In genomic region chr5:118791986-118792734, GRCh38 we compare ENCODE assay signal across 8 cellular contexts.
DNase-seq lines count a peak whose midpoint lies in the region; ATAC-seq and TF ChIP-seq lines count a peak whose summit lies in the region.

No MANE protein-coding gene starts in this region.

- DNase-seq in BE2C (peak; percentile 28), NB4 (ENCODE audit: low read depth) (peak; percentile 68), epithelial cell of proximal tubule (ENCODE audit: low read depth) (peak; percentile 32)
- no peak for DNase-seq in effector CD8-positive, alpha-beta T cell (lab: John Stamatoyannopoulos, UW)

- no peaks in the 10 kb centered on the region for H3K27me3 ChIP-seq in BE2C
- H3K27me3 ChIP-seq in SU-DHL-6 (ENCODE audit: low read length): no peaks in the 10 kb centered on the region
- no peaks in the 10 kb centered on the region for H3K27me3 ChIP-seq in muscle layer of colon (ENCODE audit: control insufficient read depth in 1 of 2, insufficient read depth in 2 of 2, low read length in 2 of 2)

- no peaks in the 10 kb centered on the region for H3K9me3 ChIP-seq in BE2C
- no peaks in the 10 kb centered on the region for H3K9me3 ChIP-seq in SU-DHL-6 (ENCODE audit: insufficient read depth, low read length)
- H3K9me3 ChIP-seq in muscle layer of colon (ENCODE audit: low read length): no peaks in the 10 kb centered on the region

- no peaks in the 10 kb centered on the region for H3K79me2 ChIP-seq in SU-DHL-6 (ENCODE audit: insufficient read depth, low read length)

- no peak overlapping the region for H3K4me3 ChIP-seq in BE2C (ENCODE audit: low read depth, low read length)
- H3K4me3 ChIP-seq in NB4 (ENCODE audit: low read depth, low read length): no peak overlapping the region
- no peak overlapping the region for H3K4me3 ChIP-seq in SU-DHL-6 (ENCODE audit: insufficient read depth, low read length, poor library complexity, severe bottlenecking)
- peak overlapping the region; percentile 29 for H3K4me3 ChIP-seq in epithelial cell of proximal tubule (ENCODE audit: low read depth, low read length)
- H3K4me3 ChIP-seq in muscle layer of colon (ENCODE audit: low read depth in 1 of 2, low read length in 2 of 2): peak overlapping the region; percentile 10 to 46

- H2AFZ ChIP-seq in SU-DHL-6 (ENCODE audit: low read depth, low read length, severe bottlenecking): no peak overlapping the region

- H4K20me1 ChIP-seq in SU-DHL-6 (ENCODE audit: low read depth, low read length): no peaks in the 10 kb centered on the region

- H3K9ac ChIP-seq in SU-DHL-6 (ENCODE audit: low read length) (no peak overlapping the region), muscle layer of colon (ENCODE audit: low read length) (no peak overlapping the region)

- no peak overlapping the region for H3K4me2 ChIP-seq in SU-DHL-6 (ENCODE audit: low read depth, low read length, poor library complexity, severe bottlenecking)

- peaks cover 9% of the 10 kb centered on the region; the same call in 1 of the 2 replicates for H3K4me1 ChIP-seq in BE2C
- peaks cover 13% of the 10 kb centered on the region for H3K4me1 ChIP-seq in muscle layer of colon (ENCODE audit: insufficient read depth, low read length)

- TF ChIP-seq POLR2A in NB4 (IDR thresholded peaks at IDR 0.05; ENCODE audit: extremely low read depth, insufficient read length): no peak

- H3K36me3 ChIP-seq in BE2C (no peaks in the 10 kb centered on the region), SU-DHL-6 (ENCODE audit: low read length) (no peaks in the 10 kb centered on the region), muscle layer of colon (ENCODE audit: insufficient read depth, low read length) (no peaks in the 10 kb centered on the region)

- ATAC-seq in GM18498 (IDR thresholded peaks at IDR 0.05; ENCODE audit: unreplicated experiment): peak; percentile 93
- peak; percentile 96 for ATAC-seq in HG02759 (IDR thresholded peaks at IDR 0.05; ENCODE audit: unreplicated experiment)

- no peaks in the 10 kb centered on the region for H3K9me2 ChIP-seq in SU-DHL-6 (replicated peaks; ENCODE audit: insufficient read depth, low read length)

- H3K27ac ChIP-seq in SU-DHL-6 (ENCODE audit: low read depth, low read length) (no peak overlapping the region), muscle layer of colon (ENCODE audit: low read depth, low read length) (peak overlapping the region; percentile 46)

- H3F3A ChIP-seq in SU-DHL-6 (ENCODE audit: insufficient read depth): no peaks in the 10 kb centered on the region

- TF ChIP-seq CTCF in BE2C (IDR thresholded peaks at IDR 0.05; ENCODE audit: low read depth, low read length) (peak; percentile 84), NB4 (IDR thresholded peaks at IDR 0.05; ENCODE audit: low read depth, low read length) (peak; percentile 69), SU-DHL-6 (IDR thresholded peaks at IDR 0.05; ENCODE audit: insufficient read depth, low read length, poor library complexity, severe bottlenecking) (peak; percentile 76), epithelial cell of proximal tubule (conservative IDR thresholded peaks at IDR 0.05; ENCODE audit: low read depth, low read length) (peak; percentile 84)

Comparison
In these comparisons a context has a peak if more than half of its experiments do, and no peak if none do; other contexts are left out.
1. H3K4me3 ChIP-seq: peak in epithelial cell of proximal tubule (single experiment) and muscle layer of colon (2 of 2); none in BE2C (single experiment), NB4 (single experiment) and SU-DHL-6 (single experiment).
2. Peak in every context shown above with its lines, with median percentiles within 50 percentile points of each other: CTCF ChIP-seq.